Comparison of ENCODE assay signal across 22 cellular contexts in the genomic region with DNA sequence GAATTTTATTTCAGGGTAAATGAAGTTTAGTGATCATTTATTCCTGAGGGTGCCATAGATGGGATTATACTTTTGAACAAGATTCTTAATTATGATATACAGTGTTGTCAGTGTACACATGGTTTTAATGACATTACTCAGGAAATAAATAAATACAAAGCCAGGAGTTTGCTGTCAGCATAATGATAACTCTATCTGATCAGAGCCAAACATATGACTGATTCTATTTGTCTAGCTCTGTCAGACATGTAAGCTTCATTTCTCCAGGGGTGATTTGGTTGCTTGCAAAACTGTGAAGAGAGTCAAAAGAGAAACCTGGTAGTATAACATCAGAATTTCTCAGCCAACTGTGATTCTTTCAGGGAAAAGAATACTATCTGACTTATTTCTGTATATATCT.
"Had no signal": no experiment of that assay in that cellular context is flagged by ENCODE, and none has a peak within 500 bp of the region (broad histone marks: within the 10 kb centered on the region; RNA-seq: fewer than 3 reads in every experiment).

No MANE protein-coding gene starts in this region.

- H3K9me3 ChIP-seq: adrenal gland, MG63 had no signal

- H3K4me3 ChIP-seq: adrenal gland, MG63, PC-9 had no signal

- H3K27ac ChIP-seq: adrenal gland, PC-9, WERI-Rb-1 had no signal

- H2AFZ ChIP-seq: PC-9 had no signal

- DNase-seq: activated CD4-positive, alpha-beta memory T cell treated with anti-CD3 and anti-CD28 coated beads, Interleukin-2, amount 10 ng/mL, durations not matched to agents 7 days and 5 days; activated CD4-positive, alpha-beta T cell treated with anti-CD3 and anti-CD28 coated beads for 36 hours; activated CD4-positive, alpha-beta T cell treated with anti-CD3 and anti-CD28 coated beads, Interleukin-2, amount 50 U/mL, for 1 hour; activated gamma-delta T cell treated with Interleukin-2 at 50 U/mL for 16 hours; activated naive CD4-positive, alpha-beta T cell treated with anti-CD3 and anti-CD28 coated beads, Interleukin-2, amount 50 U/mL, for 16 hours; activated naive CD8-positive, alpha-beta T cell treated with anti-CD3 and anti-CD28 coated beads, Interleukin-2, amount 10 ng/mL, durations not matched to agents 7 days and 5 days; activated T-cell treated with anti-CD3 and anti-CD28 coated beads, Interleukin-2, amount 50 U/mL, for 72 hours; adrenal gland; anterior cingulate cortex; caudate nucleus; MG63; MV-4-11; NCI-H1092 treated with DMSO at 0.1 percent for 48 hours; NCI-H1417 treated with DMSO at 0.1 percent for 48 hours; NCI-H187; NCI-H446; NCI-H524; NCI-H82; PC-9; SHP77 treated with DMSO at 0.1 percent for 48 hours; T-cell; WERI-Rb-1 had no signal

- H3K36me3 ChIP-seq: adrenal gland, MG63, WERI-Rb-1 had no signal

- H3K4me2 ChIP-seq: PC-9 had no signal

- H3K27me3 ChIP-seq: adrenal gland, MG63 had no signal

- H3K4me1 ChIP-seq: adrenal gland had no signal

- ATAC-seq: activated CD4-positive, alpha-beta T cell treated with anti-CD3 and anti-CD28 coated beads for 36 hours; activated T-cell treated with anti-CD3 and anti-CD28 coated beads, Interleukin-2, amount 50 U/mL, for 72 hours; T-cell had no signal
